Comparison of ENCODE assay signal across 29 cellular contexts in genomic region chr10:90879062-90879461, GRCh38. TPM values are rescaled to one million over a fixed set of nuclear protein-coding genes. Genes with fewer than 3 reads are reported as not detected.
"Had no signal": no experiment of that assay in that cellular context is flagged by ENCODE, and none has a peak within 500 bp of the region (broad histone marks: within the 10 kb centered on the region; RNA-seq: fewer than 3 reads in every experiment).

No MANE protein-coding gene starts in this region.

- H3K4me3 ChIP-seq: ascending aorta, breast epithelium, cardiac muscle cell, colonic mucosa, esophagus squamous epithelium, gastroesophageal sphincter, heart right ventricle, hepatocyte had no signal

- H3K4me1 ChIP-seq: ascending aorta, breast epithelium, colonic mucosa had no signal

- H3K27me3 ChIP-seq: ascending aorta, breast epithelium, cardiac muscle cell, colonic mucosa, esophagus squamous epithelium, gastroesophageal sphincter, heart right ventricle, hepatocyte had no signal

- H3K9me3 Mint-ChIP-seq: activated B cell treated with CpG ODN at 0.5 μM for 24 hours; activated CD4-positive, alpha-beta memory T cell treated with anti-CD3 and anti-CD28 coated beads, Interleukin-2, amount 10 ng/mL, durations not matched to agents 7 days and 5 days; activated CD4-positive, alpha-beta T cell treated with anti-CD3 and anti-CD28 coated beads, Interleukin-2, amount 10 ng/mL, durations not matched to agents 24 days and 14 days; activated naive CD4-positive, alpha-beta T cell treated with anti-CD3 and anti-CD28 coated beads, Interleukin-2, amount 10 ng/mL, durations not matched to agents 7 days and 5 days; activated naive CD8-positive, alpha-beta T cell treated with anti-CD3 and anti-CD28 coated beads, Interleukin-2, amount 10 ng/mL, durations not matched to agents 7 days and 5 days; activated T-cell treated with anti-CD3 and anti-CD28 coated beads, Interleukin-2, amount 50 U/mL, for 4 hours; activated T-helper 2 cell treated with anti-CD3 and anti-CD28 coated beads, Interferon-gamma antibody, Interleukin-2, Interleukin-4, amounts not matched to agents 10 μg/mL and 5 μg/mL and 100 μg/mL, durations not matched to agents 14 hours and 24 hours and 36 hours; brain; T-helper 2 cell treated with Interferon-gamma antibody and Interleukin-4, amounts not matched to agents 5 μg/mL and 100 μg/mL, for 36 hours had no signal

- H3K27ac Mint-ChIP-seq: activated B cell treated with CpG ODN at 0.5 μM for 24 hours; activated CD4-positive, alpha-beta memory T cell treated with anti-CD3 and anti-CD28 coated beads, Interleukin-2, amount 10 ng/mL, durations not matched to agents 7 days and 5 days; activated CD4-positive, alpha-beta T cell treated with anti-CD3 and anti-CD28 coated beads, Interleukin-2, amount 10 ng/mL, durations not matched to agents 24 days and 14 days; activated naive CD8-positive, alpha-beta T cell treated with anti-CD3 and anti-CD28 coated beads, Interleukin-2, amount 10 ng/mL, durations not matched to agents 7 days and 5 days; activated T-helper 2 cell treated with anti-CD3 and anti-CD28 coated beads, Interferon-gamma antibody, Interleukin-2, Interleukin-4, amounts not matched to agents 10 μg/mL and 5 μg/mL and 100 μg/mL, durations not matched to agents 14 hours and 24 hours and 36 hours; brain; T-helper 2 cell treated with Interferon-gamma antibody and Interleukin-4, amounts not matched to agents 5 μg/mL and 100 μg/mL, for 36 hours had no signal

- ATAC-seq: activated CD4-positive, CD25-positive, alpha-beta regulatory T cell treated with anti-CD3 and anti-CD28 coated beads, Interleukin-2, amount 50 U/mL, for 24 hours; gastroesophageal sphincter; heart right ventricle; T-helper 17 cell had no signal

- H3K4me3 Mint-ChIP-seq: activated B cell treated with CpG ODN at 0.5 μM for 24 hours; activated CD4-positive, alpha-beta memory T cell treated with anti-CD3 and anti-CD28 coated beads, Interleukin-2, amount 10 ng/mL, durations not matched to agents 7 days and 5 days; activated CD4-positive, alpha-beta T cell treated with anti-CD3 and anti-CD28 coated beads, Interleukin-2, amount 10 ng/mL, durations not matched to agents 24 days and 14 days; activated naive CD4-positive, alpha-beta T cell treated with anti-CD3 and anti-CD28 coated beads, Interleukin-2, amount 10 ng/mL, durations not matched to agents 7 days and 5 days; activated naive CD8-positive, alpha-beta T cell treated with anti-CD3 and anti-CD28 coated beads, Interleukin-2, amount 10 ng/mL, durations not matched to agents 7 days and 5 days; activated T-cell treated with anti-CD3 and anti-CD28 coated beads, Interleukin-2, amount 50 U/mL, for 4 hours; brain; T-helper 17 cell; T-helper 2 cell treated with Interferon-gamma antibody and Interleukin-4, amounts not matched to agents 5 μg/mL and 100 μg/mL, for 36 hours had no signal

- H3K9me3 ChIP-seq: ascending aorta, breast epithelium, colonic mucosa, esophagus squamous epithelium, gastroesophageal sphincter, heart right ventricle had no signal

- H3K36me3 ChIP-seq: breast epithelium, colonic mucosa had no signal

- DNase-seq: activated B cell treated with CpG ODN at 0.5 μM for 24 hours; activated CD4-positive, alpha-beta memory T cell treated with anti-CD3 and anti-CD28 coated beads, Interleukin-2, amount 10 ng/mL, durations not matched to agents 7 days and 5 days; activated CD4-positive, alpha-beta T cell treated with anti-CD3 and anti-CD28 coated beads, Interleukin-2, amount 10 ng/mL, durations not matched to agents 24 days and 14 days; activated CD4-positive, alpha-beta T cell treated with anti-CD3 and anti-CD28 coated beads, Interleukin-2, amount 50 U/mL, for 4 hours; activated effector memory CD4-positive, alpha-beta T cell treated with anti-CD3 and anti-CD28 coated beads, Interleukin-2, amount 50 U/mL, for 16 hours; activated naive CD4-positive, alpha-beta T cell treated with anti-CD3 and anti-CD28 coated beads, Interleukin-2, amount 10 ng/mL, durations not matched to agents 7 days and 5 days; activated naive CD8-positive, alpha-beta T cell treated with anti-CD3 and anti-CD28 coated beads, Interleukin-2, amount 10 ng/mL, durations not matched to agents 7 days and 5 days; activated T-cell treated with anti-CD3 and anti-CD28 coated beads, Interleukin-2, amount 50 U/mL, for 4 hours; central memory CD4-positive, alpha-beta T cell; cerebellar nuclear complex; colonic mucosa; effector CD8-positive, alpha-beta T cell; esophagus squamous epithelium; foreskin melanocyte; heart right ventricle; T-helper 1 cell; T-helper 17 cell; T1000; WERI-Rb-1 had no signal

- H3K27ac ChIP-seq: ascending aorta, breast epithelium, cardiac muscle cell, colonic mucosa, epithelial cell of prostate, esophagus squamous epithelium, gastroesophageal sphincter, heart right ventricle, hepatocyte, WERI-Rb-1 had no signal

- H3K27me3 Mint-ChIP-seq: activated B cell treated with CpG ODN at 0.5 μM for 24 hours; activated CD4-positive, alpha-beta memory T cell treated with anti-CD3 and anti-CD28 coated beads, Interleukin-2, amount 10 ng/mL, durations not matched to agents 7 days and 5 days; activated CD4-positive, alpha-beta T cell treated with anti-CD3 and anti-CD28 coated beads, Interleukin-2, amount 10 ng/mL, durations not matched to agents 24 days and 14 days; activated naive CD4-positive, alpha-beta T cell treated with anti-CD3 and anti-CD28 coated beads, Interleukin-2, amount 10 ng/mL, durations not matched to agents 7 days and 5 days; activated naive CD8-positive, alpha-beta T cell treated with anti-CD3 and anti-CD28 coated beads, Interleukin-2, amount 10 ng/mL, durations not matched to agents 7 days and 5 days; brain; T-helper 17 cell had no signal

RNA-seq across cellular contexts. Expression of gene HTR7, which starts 21.2 kb away (rescaled TPM):
- total RNA-seq: activated B cell treated with CpG ODN at 0.5 μM for 24 hours; activated CD4-positive, alpha-beta T cell treated with anti-CD3 and anti-CD28 coated beads, Interleukin-2, amount 10 ng/mL, durations not matched to agents 24 days and 14 days; activated T-cell treated with anti-CD3 and anti-CD28 coated beads, Interleukin-2, amount 50 U/mL, for 4 hours; activated T-helper 2 cell treated with anti-CD3 and anti-CD28 coated beads, Interferon-gamma antibody, Interleukin-2, Interleukin-4, amounts not matched to agents 10 μg/mL and 5 μg/mL and 100 μg/mL, durations not matched to agents 14 hours and 24 hours and 36 hours; cardiac muscle cell had no signal

RNA-seq across cellular contexts. Expression of gene ANKRD1, which starts 41.8 kb away (rescaled TPM):
- total RNA-seq: activated B cell treated with CpG ODN at 0.5 μM for 24 hours; activated CD4-positive, alpha-beta memory T cell treated with anti-CD3 and anti-CD28 coated beads, Interleukin-2, amount 10 ng/mL, durations not matched to agents 7 days and 5 days; activated CD4-positive, alpha-beta T cell treated with anti-CD3 and anti-CD28 coated beads, Interleukin-2, amount 10 ng/mL, durations not matched to agents 24 days and 14 days; activated naive CD8-positive, alpha-beta T cell treated with anti-CD3 and anti-CD28 coated beads, Interleukin-2, amount 10 ng/mL, durations not matched to agents 7 days and 5 days; activated T-cell treated with anti-CD3 and anti-CD28 coated beads, Interleukin-2, amount 50 U/mL, for 4 hours; activated T-helper 2 cell treated with anti-CD3 and anti-CD28 coated beads, Interferon-gamma antibody, Interleukin-2, Interleukin-4, amounts not matched to agents 10 μg/mL and 5 μg/mL and 100 μg/mL, durations not matched to agents 14 hours and 24 hours and 36 hours; esophagus squamous epithelium; gastroesophageal sphincter; T-helper 17 cell had no signal
